ENCODE assay signal across 5 cellular contexts in genomic region chr1:175155473-175155856, GRCh38.
"Had no signal": no experiment of that assay in that cellular context is flagged by ENCODE, and none has a peak within 500 bp of the region (broad histone marks: within the 10 kb centered on the region; RNA-seq: fewer than 3 reads in every experiment).

No MANE protein-coding gene starts in this region.

- H3K27me3 ChIP-seq: ovary, testis had no signal

- FAIRE-seq: kidney had no signal

- H3K36me3 ChIP-seq: neural progenitor cell, ovary had no signal

- H3K4me3 ChIP-seq: hepatocyte, neural progenitor cell, ovary, testis had no signal

- H3K9me3 ChIP-seq: ovary, testis had no signal

- H3K27ac ChIP-seq: hepatocyte, neural progenitor cell, ovary, testis had no signal

- H3K79me2 ChIP-seq: hepatocyte had no signal

- H3K9ac ChIP-seq: neural progenitor cell had no signal

- H3K4me2 ChIP-seq: hepatocyte, neural progenitor cell had no signal

- H2AFZ ChIP-seq: hepatocyte, neural progenitor cell had no signal
